1 cellular context compared by ENCODE assay signal in the genomic region with DNA sequence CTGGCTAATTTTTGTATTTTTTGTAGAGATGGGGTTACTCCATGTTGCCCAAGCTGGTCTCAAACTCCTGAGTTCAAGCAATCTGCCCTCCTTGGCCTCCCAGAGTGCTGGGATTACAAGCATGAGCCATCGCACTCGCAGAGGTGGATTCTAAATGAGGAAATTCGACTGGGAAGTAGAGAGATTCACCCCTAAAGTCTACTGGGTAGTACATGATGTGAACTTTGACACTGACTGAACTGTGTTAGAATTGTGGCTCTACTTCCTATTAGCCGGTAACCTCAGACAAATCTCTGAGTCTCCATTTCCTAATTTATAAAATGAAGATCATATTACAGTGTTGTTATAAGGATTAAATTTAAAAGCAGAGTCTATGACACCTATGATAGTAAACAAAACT.
TF ChIP-seq lines count a peak whose summit lies in the region.

No MANE protein-coding gene starts in this region.

TF ChIP-seq in HCT116, 20 proteins besides CTCF, POLR2A, EP300 and RAD21:
- TF ChIP-seq EZH2phosphoT487 (IDR thresholded peaks at IDR 0.05; ENCODE audit: borderline replicate concordance) (no peak), CBX3 (IDR thresholded peaks at IDR 0.05; ENCODE audit: low read depth) (no peak), SRF (IDR thresholded peaks at IDR 0.05; ENCODE audit: low read depth) (no peak), ELF1 (IDR thresholded peaks at IDR 0.05; ENCODE audit: borderline replicate concordance, low read depth) (no peak), EZH2 (IDR thresholded peaks at IDR 0.05) (no peak), SIN3A (IDR thresholded peaks at IDR 0.05; ENCODE audit: low read depth) (no peak), ZNF274 (IDR thresholded peaks at IDR 0.05; ENCODE audit: low read depth, low read length) (no peak), POLR2AphosphoS5 (IDR thresholded peaks at IDR 0.05; ENCODE audit: low read depth, low read length) (no peak), ZFX (IDR thresholded peaks at IDR 0.05) (no peak), EGR1 (IDR thresholded peaks at IDR 0.05; ENCODE audit: low read depth) (no peak), YY1 (IDR thresholded peaks at IDR 0.05; ENCODE audit: extremely low read depth, insufficient replicate concordance, low read depth, low read length) (no peak), SP1 (IDR thresholded peaks at IDR 0.05; ENCODE audit: low read depth) (no peak)
- TF ChIP-seq, protein P1, sequence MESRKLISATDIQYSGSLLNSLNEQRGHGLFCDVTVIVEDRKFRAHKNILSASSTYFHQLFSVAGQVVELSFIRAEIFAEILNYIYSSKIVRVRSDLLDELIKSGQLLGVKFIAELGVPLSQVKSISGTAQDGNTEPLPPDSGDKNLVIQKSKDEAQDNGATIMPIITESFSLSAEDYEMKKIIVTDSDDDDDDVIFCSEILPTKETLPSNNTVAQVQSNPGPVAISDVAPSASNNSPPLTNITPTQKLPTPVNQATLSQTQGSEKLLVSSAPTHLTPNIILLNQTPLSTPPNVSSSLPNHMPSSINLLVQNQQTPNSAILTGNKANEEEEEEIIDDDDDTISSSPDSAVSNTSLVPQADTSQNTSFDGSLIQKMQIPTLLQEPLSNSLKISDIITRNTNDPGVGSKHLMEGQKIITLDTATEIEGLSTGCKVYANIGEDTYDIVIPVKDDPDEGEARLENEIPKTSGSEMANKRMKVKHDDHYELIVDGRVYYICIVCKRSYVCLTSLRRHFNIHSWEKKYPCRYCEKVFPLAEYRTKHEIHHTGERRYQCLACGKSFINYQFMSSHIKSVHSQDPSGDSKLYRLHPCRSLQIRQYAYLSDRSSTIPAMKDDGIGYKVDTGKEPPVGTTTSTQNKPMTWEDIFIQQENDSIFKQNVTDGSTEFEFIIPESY (IDR thresholded peaks at IDR 0.05; ENCODE audit: extremely low read depth, insufficient replicate concordance, low read length), result no peak
- TF ChIP-seq, protein P2, sequence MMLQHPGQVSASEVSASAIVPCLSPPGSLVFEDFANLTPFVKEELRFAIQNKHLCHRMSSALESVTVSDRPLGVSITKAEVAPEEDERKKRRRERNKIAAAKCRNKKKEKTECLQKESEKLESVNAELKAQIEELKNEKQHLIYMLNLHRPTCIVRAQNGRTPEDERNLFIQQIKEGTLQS (IDR thresholded peaks at IDR 0.05), result no peak
- TF ChIP-seq, protein P3, sequence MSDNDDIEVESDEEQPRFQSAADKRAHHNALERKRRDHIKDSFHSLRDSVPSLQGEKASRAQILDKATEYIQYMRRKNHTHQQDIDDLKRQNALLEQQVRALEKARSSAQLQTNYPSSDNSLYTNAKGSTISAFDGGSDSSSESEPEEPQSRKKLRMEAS (IDR thresholded peaks at IDR 0.05), result no peak
- TF ChIP-seq, protein P4, sequence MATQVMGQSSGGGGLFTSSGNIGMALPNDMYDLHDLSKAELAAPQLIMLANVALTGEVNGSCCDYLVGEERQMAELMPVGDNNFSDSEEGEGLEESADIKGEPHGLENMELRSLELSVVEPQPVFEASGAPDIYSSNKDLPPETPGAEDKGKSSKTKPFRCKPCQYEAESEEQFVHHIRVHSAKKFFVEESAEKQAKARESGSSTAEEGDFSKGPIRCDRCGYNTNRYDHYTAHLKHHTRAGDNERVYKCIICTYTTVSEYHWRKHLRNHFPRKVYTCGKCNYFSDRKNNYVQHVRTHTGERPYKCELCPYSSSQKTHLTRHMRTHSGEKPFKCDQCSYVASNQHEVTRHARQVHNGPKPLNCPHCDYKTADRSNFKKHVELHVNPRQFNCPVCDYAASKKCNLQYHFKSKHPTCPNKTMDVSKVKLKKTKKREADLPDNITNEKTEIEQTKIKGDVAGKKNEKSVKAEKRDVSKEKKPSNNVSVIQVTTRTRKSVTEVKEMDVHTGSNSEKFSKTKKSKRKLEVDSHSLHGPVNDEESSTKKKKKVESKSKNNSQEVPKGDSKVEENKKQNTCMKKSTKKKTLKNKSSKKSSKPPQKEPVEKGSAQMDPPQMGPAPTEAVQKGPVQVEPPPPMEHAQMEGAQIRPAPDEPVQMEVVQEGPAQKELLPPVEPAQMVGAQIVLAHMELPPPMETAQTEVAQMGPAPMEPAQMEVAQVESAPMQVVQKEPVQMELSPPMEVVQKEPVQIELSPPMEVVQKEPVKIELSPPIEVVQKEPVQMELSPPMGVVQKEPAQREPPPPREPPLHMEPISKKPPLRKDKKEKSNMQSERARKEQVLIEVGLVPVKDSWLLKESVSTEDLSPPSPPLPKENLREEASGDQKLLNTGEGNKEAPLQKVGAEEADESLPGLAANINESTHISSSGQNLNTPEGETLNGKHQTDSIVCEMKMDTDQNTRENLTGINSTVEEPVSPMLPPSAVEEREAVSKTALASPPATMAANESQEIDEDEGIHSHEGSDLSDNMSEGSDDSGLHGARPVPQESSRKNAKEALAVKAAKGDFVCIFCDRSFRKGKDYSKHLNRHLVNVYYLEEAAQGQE (IDR thresholded peaks at IDR 0.05; ENCODE audit: low read depth), result no peak
